In the genomic region with DNA sequence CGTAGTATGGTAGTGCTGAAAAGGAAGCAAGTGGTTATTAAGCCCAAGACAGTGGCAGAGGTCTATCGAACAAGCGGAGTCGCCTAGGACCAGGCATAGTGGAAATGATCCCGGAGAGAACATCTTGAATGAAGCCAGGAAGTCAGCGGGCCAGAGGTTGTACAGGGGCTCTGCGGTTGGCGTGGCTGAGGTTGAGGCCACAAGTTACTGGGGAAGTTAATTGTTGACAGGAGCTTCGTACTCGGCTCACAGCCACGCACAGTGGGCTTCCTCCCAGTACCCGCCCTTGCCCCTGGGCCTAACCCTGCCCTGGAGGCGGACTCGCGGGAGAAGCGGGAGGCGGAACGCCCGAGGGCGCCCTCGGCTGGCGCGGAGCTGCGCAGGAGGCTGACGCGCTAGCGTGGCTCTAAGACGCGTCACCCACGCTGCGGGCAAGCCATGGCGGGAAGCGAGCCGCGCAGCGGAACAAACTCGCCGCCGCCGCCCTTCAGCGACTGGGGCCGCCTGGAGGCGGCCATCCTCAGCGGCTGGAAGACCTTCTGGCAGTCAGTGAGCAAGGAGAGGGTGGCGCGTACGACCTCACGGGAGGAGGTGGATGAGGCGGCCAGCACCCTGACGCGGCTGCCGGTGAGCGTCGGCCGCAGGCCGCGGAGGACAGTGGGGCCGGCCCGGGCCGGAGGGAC, we compare ENCODE assay signal across 8 cellular contexts. TPM values are rescaled to one million over a fixed set of nuclear protein-coding genes. Genes with fewer than 3 reads are reported as not detected.
DNase-seq lines count a peak whose midpoint lies in the region; TF ChIP-seq lines count a peak whose summit lies in the region.

A gene with protein sequence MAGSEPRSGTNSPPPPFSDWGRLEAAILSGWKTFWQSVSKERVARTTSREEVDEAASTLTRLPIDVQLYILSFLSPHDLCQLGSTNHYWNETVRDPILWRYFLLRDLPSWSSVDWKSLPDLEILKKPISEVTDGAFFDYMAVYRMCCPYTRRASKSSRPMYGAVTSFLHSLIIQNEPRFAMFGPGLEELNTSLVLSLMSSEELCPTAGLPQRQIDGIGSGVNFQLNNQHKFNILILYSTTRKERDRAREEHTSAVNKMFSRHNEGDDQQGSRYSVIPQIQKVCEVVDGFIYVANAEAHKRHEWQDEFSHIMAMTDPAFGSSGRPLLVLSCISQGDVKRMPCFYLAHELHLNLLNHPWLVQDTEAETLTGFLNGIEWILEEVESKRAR (plus strand): TSS at position 410 of the 683 bp plus-strand sequence. CDS start 29 bp downstream, at position 439.

- no peaks in the 10 kb centered on the region for H3K79me1 ChIP-seq in neuronal stem cell (ENCODE audit: low read depth, low read length)

- TF ChIP-seq CTCF in Loucy (conservative IDR thresholded peaks at IDR 0.05; ENCODE audit: low read length): peak; percentile 58
- peak; percentile 50 for TF ChIP-seq CTCF in fibroblast of villous mesenchyme (IDR thresholded peaks at IDR 0.05; ENCODE audit: insufficient read depth, low read depth, low read length)
- no peak for TF ChIP-seq CTCF in subcutaneous adipose tissue (IDR thresholded peaks at IDR 0.05; ENCODE audit: low read depth)

- WGBS in neuronal stem cell (ENCODE audit: extremely low coverage in 2 of 2, insufficient read length in 2 of 2, insufficient replicate concordance in 1 of 2), 2 donors: no CpG with 5 or more reads among the region's 60 CpGs

- peaks cover 16% of the 10 kb centered on the region for H3K4me1 ChIP-seq in Loucy (ENCODE audit: insufficient read depth, low read length, poor library complexity, severe bottlenecking)
- peaks cover 0 to 3% of the 10 kb centered on the region in 2 donors for H3K4me1 ChIP-seq in neuronal stem cell (ENCODE audit: control insufficient read depth in 2 of 2, insufficient read depth in 1 of 2, low read depth in 1 of 2, low read length in 2 of 2)

- peak within 1 kb of the TSS; percentile 46 for H2AK5ac ChIP-seq in neuronal stem cell (ENCODE audit: low read depth, low read length)

- no peaks in the 10 kb centered on the region for H3K9me2 ChIP-seq in Loucy (replicated peaks; ENCODE audit: low read depth, low read length)

- peak within 1 kb of the TSS; percentile 82 for H4K8ac ChIP-seq in neuronal stem cell (ENCODE audit: low read depth, low read length)

- no peaks in the 10 kb centered on the region for H3K36me3 ChIP-seq in H7 (replicated peaks; ENCODE audit: control insufficient read depth, insufficient read depth, low read length)
- peaks cover 3% of the 10 kb centered on the region; the same call in 1 of the 2 replicates for H3K36me3 ChIP-seq in Loucy (ENCODE audit: insufficient read depth, low read length)
- H3K36me3 ChIP-seq in neuronal stem cell (replicated peaks in 1 of 2; ENCODE audit: control insufficient read depth in 2 of 2, insufficient read depth in 2 of 2, low read length in 2 of 2): peaks cover 0 to 31% of the 10 kb centered on the region in 2 donors

- peak within 1 kb of the TSS; percentile 93 for H3K18ac ChIP-seq in neuronal stem cell (ENCODE audit: low read length)

- DNase-seq in GF-D8 (lab: John Stamatoyannopoulos, UW) (peak; percentile 80), H7 (peak; percentile 68), SHP77 treated with DMSO at 0.1 percent for 48 hours (lab: John Stamatoyannopoulos, UW) (peak; percentile 74), activated gamma-delta T cell (lab: John Stamatoyannopoulos, UW) (peak; percentile 77), fibroblast of villous mesenchyme (ENCODE audit: low read depth) (peak; percentile 86), neuronal stem cell (ENCODE audit: low spot score) (peak; percentile 51)

- H3K14ac ChIP-seq in neuronal stem cell (ENCODE audit: low read length): no peak within 1 kb of the TSS

- H4K20me1 ChIP-seq in Loucy (ENCODE audit: insufficient read depth, low read length, poor library complexity, severe bottlenecking): no peaks in the 10 kb centered on the region

- H3K23ac ChIP-seq in neuronal stem cell (ENCODE audit: low read depth, low read length, poor library complexity): peak within 1 kb of the TSS; percentile 97

- no peak within 1 kb of the TSS for H3K27ac ChIP-seq in neuronal stem cell (replicated peaks; ENCODE audit: low read length)

- no peaks in the 10 kb centered on the region for H3F3A ChIP-seq in Loucy (ENCODE audit: low read depth)

- H3K9me3 ChIP-seq in Loucy (ENCODE audit: insufficient read depth, low read depth, low read length): no peaks in the 10 kb centered on the region
- H3K9me3 ChIP-seq in neuronal stem cell (replicated peaks in 1 of 2; ENCODE audit: control insufficient read depth in 2 of 2, insufficient read depth in 1 of 2, low read depth in 1 of 2, low read length in 2 of 2): no peaks in the 10 kb centered on the region

- peak within 1 kb of the TSS; percentile 58 for H2BK12ac ChIP-seq in neuronal stem cell (ENCODE audit: low read length)

- H3K4ac ChIP-seq in neuronal stem cell (ENCODE audit: low read length): no peak within 1 kb of the TSS

- H3K4me3 ChIP-seq in H7 (ENCODE audit: insufficient read depth, low read depth, low read length): peak within 1 kb of the TSS; percentile 62
- peak within 1 kb of the TSS; percentile 87 for H3K4me3 ChIP-seq in Loucy (ENCODE audit: low read length, poor library complexity, severe bottlenecking)
- H3K4me3 ChIP-seq in fibroblast of villous mesenchyme (ENCODE audit: low read depth, low read length): peak within 1 kb of the TSS; percentile 76
- H3K4me3 ChIP-seq in neuronal stem cell (ENCODE audit: low read length in 2 of 2): peak within 1 kb of the TSS in 1 of 2 donors; percentile 85

- H2BK15ac ChIP-seq in neuronal stem cell (ENCODE audit: low read length): no peak within 1 kb of the TSS

- no peak within 1 kb of the TSS for H4K91ac ChIP-seq in neuronal stem cell (ENCODE audit: low read depth, low read length, poor library complexity)

- H2BK120ac ChIP-seq in neuronal stem cell (ENCODE audit: low read depth, low read length): no peak within 1 kb of the TSS

- H3K79me2 ChIP-seq in Loucy (ENCODE audit: insufficient read depth, low read length): peaks cover 14% of the 10 kb centered on the region

- H3K27me3 ChIP-seq in H7 (ENCODE audit: control insufficient read depth, insufficient read depth, low read length) (peaks cover 3% of the 10 kb centered on the region), Loucy (ENCODE audit: insufficient read depth, low read length, poor library complexity, severe bottlenecking) (no peaks in the 10 kb centered on the region), neuronal stem cell (ENCODE audit: control insufficient read depth in 3 of 3, insufficient read depth in 3 of 3, low read depth in 1 of 3, low read length in 3 of 3) (no peaks in the 10 kb centered on the region)

- peak within 1 kb of the TSS; percentile 99 for H2AFZ ChIP-seq in Loucy (ENCODE audit: low read length)
- H2AFZ ChIP-seq in neuronal stem cell (ENCODE audit: low read length): peak within 1 kb of the TSS; percentile 45

- H3K4me2 ChIP-seq in Loucy (ENCODE audit: low read depth, low read length, poor library complexity, severe bottlenecking) (peak within 1 kb of the TSS; percentile 80), neuronal stem cell (ENCODE audit: insufficient read depth, low read length, poor library complexity, severe bottlenecking) (peak within 1 kb of the TSS; percentile 49)

- H3K9ac ChIP-seq in Loucy (ENCODE audit: low read depth, low read length, poor library complexity, severe bottlenecking) (peak within 1 kb of the TSS; percentile 97), neuronal stem cell (ENCODE audit: low read depth, low read length, poor library complexity) (peak within 1 kb of the TSS; percentile 60)

- H2BK5ac ChIP-seq in neuronal stem cell (ENCODE audit: low read length): peak within 1 kb of the TSS; percentile 48

RNA-seq across cellular contexts. Expression of the gene that starts here (rescaled TPM):
- total RNA-seq in H7 (2014; rRNA removed; shearing (Covaris generic)): 1.3 and 1.4 TPM in 2 replicates
- total RNA-seq in fibroblast of villous mesenchyme: 11.2 and 14.5 TPM in 2 replicates
- polyA plus RNA-seq in neuronal stem cell (2013, experiment 1 of 2): 5.7 TPM
- polyA plus RNA-seq in neuronal stem cell (2013, experiment 2 of 2): 5.3 TPM
- total RNA-seq in subcutaneous adipose tissue: 10 to 100 TPM; 23.8 to 33.9 (median 30.4) TPM
